ENCODE assay signal across 12 cellular contexts in the genomic region with DNA sequence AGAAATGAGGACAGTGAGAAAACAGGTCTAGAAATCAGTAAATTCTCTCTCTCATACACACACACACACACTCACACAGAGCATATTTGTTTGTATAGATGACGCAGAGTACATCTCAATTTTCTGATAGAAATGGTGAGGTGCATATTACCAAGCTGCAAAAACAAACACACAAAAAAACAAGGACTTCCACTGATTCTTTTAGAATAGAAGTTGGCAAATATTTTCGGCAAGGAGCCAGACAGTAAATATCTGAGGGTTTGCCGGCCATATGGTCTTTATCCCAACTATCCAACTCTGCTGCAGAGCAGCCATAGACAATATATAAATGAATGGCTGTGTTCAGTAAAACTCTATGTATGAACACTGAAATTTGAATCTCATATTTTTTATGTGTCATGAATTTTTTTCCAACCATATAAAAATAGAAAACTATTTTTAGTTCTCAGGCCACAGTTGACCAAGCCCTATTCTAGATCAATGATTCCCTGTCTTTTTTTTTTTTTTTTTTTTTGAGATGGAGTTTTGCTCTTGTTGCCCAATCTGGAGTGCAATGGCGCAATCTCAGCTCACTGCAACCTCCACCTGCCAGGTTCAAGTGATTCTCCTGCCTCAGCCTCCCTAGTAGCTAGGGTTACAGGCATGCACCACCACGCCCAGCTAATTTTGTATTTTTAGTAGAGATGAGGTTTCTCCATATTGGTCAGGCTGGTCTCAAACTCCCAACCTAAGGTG. TPM values are rescaled to one million over a fixed set of nuclear protein-coding genes. Genes with fewer than 3 reads are reported as not detected.
"Had no signal": no experiment of that assay in that cellular context is flagged by ENCODE, and none has a peak within 500 bp of the region (broad histone marks: within the 10 kb centered on the region; RNA-seq: fewer than 3 reads in every experiment).

No MANE protein-coding gene starts in this region.

- H3K27me3 ChIP-seq: body of pancreas, esophagus muscularis mucosa, hepatocyte, ovary, thyroid gland, vagina had no signal

- H3K4me3 ChIP-seq: body of pancreas, esophagus muscularis mucosa, hepatocyte, ovary, thyroid gland, vagina had no signal

- H3K27ac ChIP-seq: body of pancreas, esophagus muscularis mucosa, hepatocyte, ovary, thyroid gland, vagina had no signal

- ATAC-seq: body of pancreas had no signal

- FAIRE-seq: endometrium had no signal

- H3K36me3 ChIP-seq: ovary, thyroid gland, vagina had no signal

- H3K4me2 ChIP-seq: hepatocyte had no signal

- DNase-seq: activated CD4-positive, alpha-beta T cell treated with anti-CD3 and anti-CD28 coated beads, Interleukin-2, amount 50 U/mL, for 1 hour; amniotic stem cell; body of pancreas; cerebellar nuclear complex; ovary; thyroid gland had no signal

- H2AFZ ChIP-seq: hepatocyte had no signal

- H3K79me2 ChIP-seq: hepatocyte had no signal

- H3K4me1 ChIP-seq: thyroid gland, vagina had no signal

- H3K9me3 ChIP-seq: body of pancreas, esophagus muscularis mucosa, ovary, thyroid gland, vagina had no signal

RNA-seq across cellular contexts. Expression of a gene that starts 19.8 kb away (rescaled TPM):
- total RNA-seq: kidney epithelial cell, neural crest cell had no signal
- polyA plus RNA-seq: hepatocyte had no signal
